Comparison of ENCODE assay signal across 8 cellular contexts in genomic region chr22:24247564-24248344, GRCh38. TPM values are rescaled to one million over a fixed set of nuclear protein-coding genes. Genes with fewer than 3 reads are reported as not detected.
DNase-seq lines count a peak whose midpoint lies in the region; ATAC-seq and TF ChIP-seq lines count a peak whose summit lies in the region.

No MANE protein-coding gene starts in this region.

- H3K36me3 ChIP-seq in liver (ENCODE audit: control insufficient read depth in 4 of 4, insufficient read depth in 3 of 4, low read depth in 1 of 4, low read length in 3 of 4) = no peaks in the 10 kb centered on the region

- peaks cover 0 to 10% (median 3%) of the 10 kb centered on the region in 4 donors for H3K4me1 ChIP-seq in liver (ENCODE audit: control insufficient read depth in 4 of 4, insufficient read depth in 4 of 4, low read length in 3 of 4)

- peak; percentile 80 for TF ChIP-seq CTCF in liver (IDR thresholded peaks at IDR 0.05; ENCODE audit: low read depth, low read length, missing input control)

- H3K27ac ChIP-seq in liver (ENCODE audit: low read depth in 1 of 2, low read length in 2 of 2) = peak overlapping the region in 1 of 2 donors; percentile 7

- no peak for ATAC-seq in GM19397 (IDR thresholded peaks at IDR 0.05; ENCODE audit: unreplicated experiment)

- WGBS in liver = 43% methylated on average over 23 of the region's 23 CpGs

- H3K9ac ChIP-seq in liver (ENCODE audit: low read depth in 1 of 2, low read length in 2 of 2) = no peak overlapping the region

- peak; percentile 89 to 92 for TF ChIP-seq RAD21 in liver (IDR thresholded peaks at IDR 0.05)

- H3K27me3 ChIP-seq in liver (ENCODE audit: control insufficient read depth in 4 of 4, insufficient read depth in 4 of 4, low read length in 3 of 4) = no peaks in the 10 kb centered on the region

- DNase-seq in NOMO-1 (lab: John Stamatoyannopoulos, UW; ENCODE audit: unreplicated experiment in 2 of 2) (peak; percentile 24 to 49), NOMO-1 treated with dmso at 0.1 percent for 144 hours (lab: John Stamatoyannopoulos, UW; ENCODE audit: unreplicated experiment) (no peak), NCI-H1930 (lab: John Stamatoyannopoulos, UW) (peak; percentile 19 to 56), dedifferentiated amniotic fluid mesenchymal stem cell (ENCODE audit: extremely low spot score) (peak; percentile 90)
- DNase-seq in activated CD4-positive, CD25-positive, alpha-beta regulatory T cell (lab: John Stamatoyannopoulos, UW) = peak in 3 of 4 experiments; percentile 9 to 24 (median 9)
- DNase-seq in stimulated activated CD4-positive, alpha-beta T cell treated with anti-CD3 and anti-CD28 coated beads, Interleukin-4, amount 100 ng/mL, for 1 hour = peak; percentile 53

- no peak overlapping the region for H3K4me3 ChIP-seq in liver (ENCODE audit: low read depth in 1 of 3, low read length in 3 of 3)

- H3K9me3 ChIP-seq in liver (ENCODE audit: control insufficient read depth in 4 of 4, low read length in 3 of 4) = no peaks in the 10 kb centered on the region

TF ChIP-seq in liver, 16 proteins besides CTCF, POLR2A, EP300 and RAD21:
- TF ChIP-seq NR2F2 (IDR thresholded peaks at IDR 0.05) = peak; percentile 84
- peak; percentile 48 for TF ChIP-seq SP1 (IDR thresholded peaks at IDR 0.05)
- TF ChIP-seq ATF3 (IDR thresholded peaks at IDR 0.05) = no peak
- TF ChIP-seq RXRA (IDR thresholded peaks at IDR 0.05) = peak; percentile 51 to 74
- no peak for TF ChIP-seq JUND (IDR thresholded peaks at IDR 0.05)

RNA-seq across cellular contexts. Expression of gene GGT5, which starts 2.9 kb away (rescaled TPM):
- total RNA-seq in liver = 10 to 100 TPM in 1 of 2 donors, 1 to 10 TPM in 1; 6.3 to 20.7 TPM
- 10 to 100 TPM; 19.6 to 35.0 TPM for polyA plus RNA-seq in liver

RNA-seq across cellular contexts. Expression of gene SPECC1L, which starts 22.9 kb away (rescaled TPM):
- 10 to 100 TPM; 16.3 to 22.3 TPM for total RNA-seq in liver
- 1 to 10 TPM; 5.4 to 8.2 TPM for polyA plus RNA-seq in liver
